In the genomic region with DNA sequence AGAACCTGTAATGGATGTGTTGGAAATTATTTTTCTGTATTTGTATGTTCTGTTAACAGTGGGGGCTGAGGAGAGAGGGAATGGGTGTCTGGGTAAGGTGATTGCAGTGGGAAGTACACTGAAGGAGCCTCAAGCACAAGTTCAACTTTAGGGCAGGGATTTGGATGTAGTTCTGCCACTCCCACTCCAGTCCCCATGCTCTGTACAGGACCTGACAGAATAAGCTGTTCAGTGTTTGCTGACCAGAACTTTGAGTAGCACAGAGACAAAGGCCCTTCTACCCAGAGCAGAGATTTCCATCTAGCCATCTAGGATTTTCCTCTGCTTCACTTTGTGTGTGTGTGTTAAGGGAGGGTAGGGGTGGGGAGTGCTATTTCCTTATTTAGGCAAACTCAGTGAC, we compare ENCODE assay signal across 22 cellular contexts. TPM values are rescaled to one million over a fixed set of nuclear protein-coding genes. Genes with fewer than 3 reads are reported as not detected.
A peak's percentile ranks its signal among the peaks of the same experiment; 100 is the strongest.
DNase-seq lines count a peak whose midpoint lies in the region; FAIRE-seq and TF ChIP-seq lines count a peak whose summit lies in the region.
"Had no signal": no experiment of that assay in that cellular context is flagged by ENCODE, and none has a peak within 500 bp of the region (broad histone marks: within the 10 kb centered on the region; RNA-seq: fewer than 3 reads in every experiment).

No MANE protein-coding gene starts in this region.

- peak overlapping the region in 1 of 2 donors; percentile 60 for H3K4me3 Mint-ChIP-seq in CD14-positive monocyte
- no peak overlapping the region for H3K4me3 Mint-ChIP-seq in activated CD4-positive, alpha-beta T cell treated with anti-CD3 and anti-CD28 coated beads, Interleukin-2, amount 10 ng/mL, durations not matched to agents 24 days and 14 days
- H3K4me3 Mint-ChIP-seq: B cell, H9, HFFc6 had no signal

- no peak overlapping the region for H3K4me3 ChIP-seq in bronchial epithelial cell (ENCODE audit: low read depth, low read length)
- H3K4me3 ChIP-seq: A549, GM23248, SJCRH30 had no signal

- H3K4me1 Mint-ChIP-seq in CD14-positive monocyte, result peaks cover 65% of the 10 kb centered on the region
- peaks cover 26% of the 10 kb centered on the region for H3K4me1 Mint-ChIP-seq in activated CD4-positive, alpha-beta T cell treated with anti-CD3 and anti-CD28 coated beads, Interleukin-2, amount 10 ng/mL, durations not matched to agents 24 days and 14 days

- H3K27me3 Mint-ChIP-seq in CD14-positive monocyte (ENCODE audit: low read depth in 3 of 3), result peaks cover 0 to 4% (median 0%) of the 10 kb centered on the region in 3 donors
- no peaks in the 10 kb centered on the region for H3K27me3 Mint-ChIP-seq in activated CD4-positive, alpha-beta T cell treated with anti-CD3 and anti-CD28 coated beads, Interleukin-2, amount 10 ng/mL, durations not matched to agents 24 days and 14 days
- H3K27me3 Mint-ChIP-seq: B cell had no signal

- no peaks in the 10 kb centered on the region for H3K27me3 ChIP-seq in bronchial epithelial cell (ENCODE audit: control insufficient read depth, insufficient read depth, low read length)
- H3K27me3 ChIP-seq: SJCRH30 had no signal

- no peaks in the 10 kb centered on the region for H3K36me3 ChIP-seq in bronchial epithelial cell (ENCODE audit: control insufficient read depth, insufficient read depth, low read length)
- H3K36me3 ChIP-seq: SJCRH30 had no signal

- peaks cover 0 to 3% (median 0%) of the 10 kb centered on the region in 7 donors for H3K9me3 Mint-ChIP-seq in CD14-positive monocyte
- no peaks in the 10 kb centered on the region for H3K9me3 Mint-ChIP-seq in activated CD4-positive, alpha-beta T cell treated with anti-CD3 and anti-CD28 coated beads, Interleukin-2, amount 10 ng/mL, durations not matched to agents 24 days and 14 days
- H3K9me3 Mint-ChIP-seq: HFFc6 had no signal

- DNase-seq in CD14-positive monocyte (ENCODE audit: low spot score) (no peak), GM12891 (ENCODE audit: insufficient read length, low spot score) (no peak), OCI-M1 (lab: John Stamatoyannopoulos, UW) (peak; percentile 70), bronchial epithelial cell (ENCODE audit: low read depth) (no peak)
- no peak for DNase-seq in activated CD4-positive, alpha-beta T cell treated with anti-CD3 and anti-CD28 coated beads, Interleukin-2, amount 10 ng/mL, durations not matched to agents 24 days and 14 days
- DNase-seq in stimulated activated naive CD4-positive, alpha-beta T cell (lab: John Stamatoyannopoulos, UW), result no peak
- DNase-seq in central memory CD4-positive, alpha-beta T cell, result no peak
- DNase-seq: GM23248, H9, HFFc6, NCI-H1105, NCI-H146, NCI-H2029, NCI-H226, NCI-H510A treated with DMSO at 0.1 percent for 48 hours, NCI-H748 treated with DMSO at 0.1 percent for 48 hours, SJCRH30 had no signal

- H3K27ac Mint-ChIP-seq in CD14-positive monocyte, result peak overlapping the region; percentile 35 to 90 (median 76)
- H3K27ac Mint-ChIP-seq in activated CD4-positive, alpha-beta T cell treated with anti-CD3 and anti-CD28 coated beads, Interleukin-2, amount 10 ng/mL, durations not matched to agents 24 days and 14 days, result no peak overlapping the region
- H3K27ac Mint-ChIP-seq: B cell, HFFc6 had no signal

- no peak for TF ChIP-seq POLR2A in GM12891 (IDR thresholded peaks at IDR 0.05; ENCODE audit: low read depth, low read length)

- intact Hi-C loops in CD14-positive monocyte (cut with micrococcal nuclease), result no loop called here
- intact Hi-C loops in activated CD4-positive, alpha-beta T cell treated with anti-CD3 and anti-CD28 coated beads, Interleukin-2, amount 10 ng/mL, durations not matched to agents 24 days and 14 days (cut with micrococcal nuclease), result no loop called here

- H3K36me3 Mint-ChIP-seq in CD14-positive monocyte, result peaks cover 0 to 2% of the 10 kb centered on the region in 2 donors
- no peaks in the 10 kb centered on the region for H3K36me3 Mint-ChIP-seq in activated CD4-positive, alpha-beta T cell treated with anti-CD3 and anti-CD28 coated beads, Interleukin-2, amount 10 ng/mL, durations not matched to agents 24 days and 14 days (ENCODE audit: low read depth)

- TF ChIP-seq CTCF in CD14-positive monocyte (IDR thresholded peaks at IDR 0.05) (no peak), bronchial epithelial cell (IDR thresholded peaks at IDR 0.05; ENCODE audit: insufficient read depth, low read length, severe bottlenecking) (no peak)

- FAIRE-seq in GM12891 (lab: Jason Lieb, UNC), result peak; percentile 78
- FAIRE-seq in bronchial epithelial cell (lab: Jason Lieb, UNC), result peak; percentile 66
- FAIRE-seq: A549, D721Med, HTR-8/SVneo had no signal

TF ChIP-seq in GM12891, 5 proteins besides CTCF, POLR2A, EP300 and RAD21:
- no peak for TF ChIP-seq POLR2AphosphoS5 (IDR thresholded peaks at IDR 0.05; ENCODE audit: low read depth, low read length)
- TF ChIP-seq PAX5 (IDR thresholded peaks at IDR 0.05; ENCODE audit: insufficient read depth, low read length, severe bottlenecking), result no peak
- TF ChIP-seq TAF1 (IDR thresholded peaks at IDR 0.05; ENCODE audit: low read depth, low read length), result no peak
- no peak for TF ChIP-seq POU2F2 (IDR thresholded peaks at IDR 0.05; ENCODE audit: low read depth, low read length)
- TF ChIP-seq SPI1 (IDR thresholded peaks at IDR 0.05; ENCODE audit: low read depth, low read length), result no peak

RNA-seq across cellular contexts. Expression of a gene that starts 49.2 kb away (rescaled TPM):
- 10 to 100 TPM; 10.2 to 56.8 TPM for polyA plus RNA-seq in CD14-positive monocyte
- 0.08 TPM for polyA plus RNA-seq in GM12891 (2012; ENCODE audit: low read depth, missing spikeins)
- not detected in 2 replicates for total RNA-seq in bronchial epithelial cell
- total RNA-seq in activated CD4-positive, alpha-beta T cell treated with anti-CD3 and anti-CD28 coated beads, Interleukin-2, amount 10 ng/mL, durations not matched to agents 24 days and 14 days, result not detected in 2 replicates
- total RNA-seq: B cell, GM23248, H9, HFFc6, M059J, SJCRH30 had no signal
- polyA plus RNA-seq: A549, GM23248 had no signal
